In genomic region chr3:27680517-27681246, GRCh38 we compare ENCODE assay signal across 1 cellular context.
TF ChIP-seq lines count a peak whose summit lies in the region.

No MANE protein-coding gene starts in this region.

TF ChIP-seq in HepG2, 621 proteins besides CTCF, POLR2A, EP300 and RAD21 (continued from another document):
- peak; percentile 46 for TF ChIP-seq TEAD3 (CRISPR knock-in tag; optimal IDR thresholded peaks at IDR 0.05; ENCODE audit: borderline replicate concordance)
- TF ChIP-seq ZNF740 (CRISPR knock-in tag; IDR thresholded peaks at IDR 0.05) = no peak
TF ChIP-seq in HepG2: peak in this region for 65.
